Comparison of ENCODE assay signal across 14 cellular contexts in genomic region chr10:22058195-22058594, GRCh38. TPM values are rescaled to one million over a fixed set of nuclear protein-coding genes. Genes with fewer than 3 reads are reported as not detected.
DNase-seq lines count a peak whose midpoint lies in the region; ATAC-seq, FAIRE-seq and TF ChIP-seq lines count a peak whose summit lies in the region.
"Had no signal": no experiment of that assay in that cellular context is flagged by ENCODE, and none has a peak within 500 bp of the region (broad histone marks: within the 10 kb centered on the region; RNA-seq: fewer than 3 reads in every experiment).

No MANE protein-coding gene starts in this region.

- TF ChIP-seq CTCF in PC-9 (conservative IDR thresholded peaks at IDR 0.05) (no peak), bronchial epithelial cell (IDR thresholded peaks at IDR 0.05; ENCODE audit: insufficient read depth, low read length, severe bottlenecking) (no peak), uterus (IDR thresholded peaks at IDR 0.05) (no peak)

- no peaks in the 10 kb centered on the region for H3K9me3 ChIP-seq in PC-9 (ENCODE audit: insufficient read depth, low read depth)
- no peaks in the 10 kb centered on the region for H3K9me3 ChIP-seq in uterus
- H3K9me3 ChIP-seq: BLaER1 had no signal

- no peaks in the 10 kb centered on the region for H3K36me3 Mint-ChIP-seq in activated CD4-positive, alpha-beta T cell treated with anti-CD3 and anti-CD28 coated beads for 36 hours (ENCODE audit: low read depth)

- no peaks in the 10 kb centered on the region for H3K36me3 ChIP-seq in PC-9 (ENCODE audit: low read depth)
- H3K36me3 ChIP-seq in bronchial epithelial cell (ENCODE audit: control insufficient read depth, insufficient read depth, low read length), result no peaks in the 10 kb centered on the region
- no peaks in the 10 kb centered on the region for H3K36me3 ChIP-seq in uterus
- H3K36me3 ChIP-seq: BLaER1 had no signal

- H3K9me2 ChIP-seq in PC-9 (ENCODE audit: insufficient read depth), result no peaks in the 10 kb centered on the region

- peak overlapping the region; percentile 0; the same call in 1 of the 2 replicates for H3K4me2 ChIP-seq in PC-9
- H3K4me2 ChIP-seq: BLaER1 had no signal

- H3K4me3 Mint-ChIP-seq in activated CD4-positive, alpha-beta T cell treated with anti-CD3 and anti-CD28 coated beads for 36 hours, result no peak overlapping the region
- H3K4me3 Mint-ChIP-seq: CD8-positive, alpha-beta memory T cell; HFFc6 had no signal

- peaks cover 7% of the 10 kb centered on the region for H3K9me3 Mint-ChIP-seq in activated CD4-positive, alpha-beta T cell treated with anti-CD3 and anti-CD28 coated beads for 36 hours (ENCODE audit: low read depth)

- H3K27ac Mint-ChIP-seq in activated CD4-positive, alpha-beta T cell treated with anti-CD3 and anti-CD28 coated beads for 36 hours, result no peak overlapping the region
- H3K27ac Mint-ChIP-seq: CD8-positive, alpha-beta memory T cell; HFFc6 had no signal

- POLR2A ChIA-PET in PC-9 (lab: Charles Lee; ENCODE audit: unreplicated experiment), result no interaction called here
- POLR2A ChIA-PET in activated CD4-positive, alpha-beta T cell treated with anti-CD3 and anti-CD28 coated beads for 36 hours (lab: Charles Lee), result no interaction called here

- H3K4me1 ChIP-seq in PC-9 (replicated peaks; ENCODE audit: insufficient read depth) (no peaks in the 10 kb centered on the region), uterus (no peaks in the 10 kb centered on the region)
- H3K4me1 ChIP-seq: BLaER1, Caco-2 had no signal

- no peak for ATAC-seq in HG02763 (IDR thresholded peaks at IDR 0.05; ENCODE audit: unreplicated experiment)
- ATAC-seq in activated CD4-positive, alpha-beta T cell treated with anti-CD3 and anti-CD28 coated beads for 36 hours, result no peak

- peaks cover 6% of the 10 kb centered on the region for H3K27me3 Mint-ChIP-seq in activated CD4-positive, alpha-beta T cell treated with anti-CD3 and anti-CD28 coated beads for 36 hours

- H3F3A ChIP-seq in PC-9 (ENCODE audit: insufficient read depth, low read depth), result no peaks in the 10 kb centered on the region

- no peak for DNase-seq in PC-9
- peak; percentile 10 for DNase-seq in bronchial epithelial cell (ENCODE audit: low read depth)
- DNase-seq in iris pigment epithelial cell (ENCODE audit: low read depth), result peak; percentile 51
- no peak for DNase-seq in DMS79 (lab: John Stamatoyannopoulos, UW)
- DNase-seq in uterus, result no peak
- no peak for DNase-seq in activated CD4-positive, alpha-beta T cell treated with anti-CD3 and anti-CD28 coated beads for 36 hours
- DNase-seq: AML-193; Caco-2; CD8-positive, alpha-beta memory T cell; HCEC 1CT; HFFc6; IMR-90 had no signal

- H4K20me1 ChIP-seq in PC-9 (ENCODE audit: insufficient read depth), result no peaks in the 10 kb centered on the region
- H4K20me1 ChIP-seq: BLaER1 had no signal

- no peak overlapping the region for H2AFZ ChIP-seq in PC-9

- H3K27me3 ChIP-seq in PC-9 (ENCODE audit: insufficient read depth, low read depth) (no peaks in the 10 kb centered on the region), bronchial epithelial cell (ENCODE audit: control insufficient read depth, insufficient read depth, low read length) (no peaks in the 10 kb centered on the region), uterus (no peaks in the 10 kb centered on the region)
- H3K27me3 ChIP-seq: BLaER1 had no signal

- TF ChIP-seq POLR2A in uterus (IDR thresholded peaks at IDR 0.05), result no peak

- peaks cover 8% of the 10 kb centered on the region for H3K4me1 Mint-ChIP-seq in activated CD4-positive, alpha-beta T cell treated with anti-CD3 and anti-CD28 coated beads for 36 hours

- no peak overlapping the region for H3K4me3 ChIP-seq in PC-9
- no peak overlapping the region for H3K4me3 ChIP-seq in bronchial epithelial cell (ENCODE audit: low read depth, low read length)
- no peak overlapping the region for H3K4me3 ChIP-seq in uterus
- H3K4me3 ChIP-seq: BLaER1 had no signal

- H3K79me2 ChIP-seq in PC-9 (ENCODE audit: low read depth), result no peaks in the 10 kb centered on the region

- intact Hi-C loops in PC-9 (cut with micrococcal nuclease; ENCODE audit: unreplicated experiment), result no loop called here
- intact Hi-C loops in uterus (cut with DNase I; ENCODE audit: low total_unique reads), result no loop called here
- intact Hi-C loops in activated CD4-positive, alpha-beta T cell treated with anti-CD3 and anti-CD28 coated beads for 36 hours (cut with DNase I, micrococcal nuclease), result no loop called here

- no peak for FAIRE-seq in bronchial epithelial cell (lab: Jason Lieb, UNC)

- CTCF ChIA-PET in PC-9 (lab: Charles Lee), result no interaction called here
- CTCF ChIA-PET in activated CD4-positive, alpha-beta T cell treated with anti-CD3 and anti-CD28 coated beads for 36 hours (lab: Charles Lee), result interaction anchor here (0.7 to 1.0 kb wide), 2 partner anchors 47 to 171 kb away, joined by 3 read pairs; no protein-coding TSS in a partner anchor

- BruUV-seq in PC-9 (replicated peaks; lab: Mats Ljungman, UMichigan), result no TSS peak

- H3K27ac ChIP-seq in PC-9 (no peak overlapping the region), uterus (no peak overlapping the region)
- H3K27ac ChIP-seq: BLaER1 had no signal

RNA-seq across cellular contexts. Expression of gene DNAJC1, which starts 54.7 kb away (rescaled TPM):
- total RNA-seq in PC-9 (2021) (10.8 and 19.1 TPM in 2 replicates), bronchial epithelial cell (81.6 and 83.1 TPM in 2 replicates), uterus (10 to 100 TPM; 27.4 to 59.5 (median 37.6) TPM)
- total RNA-seq in activated CD4-positive, alpha-beta T cell treated with anti-CD3 and anti-CD28 coated beads for 36 hours, result 10 to 100 TPM; 20.6 to 28.1 TPM

Comparison
In these comparisons a context has a peak if more than half of its experiments do, and no peak if none do; other contexts are left out.
1. DNase-seq: peak in bronchial epithelial cell (single experiment) and iris pigment epithelial cell (single experiment); none in PC-9 (0 of 2), DMS79 (single experiment), uterus (0 of 2) and activated CD4-positive, alpha-beta T cell treated with anti-CD3 and anti-CD28 coated beads for 36 hours (single experiment).